ENCODE assay signal across 9 cellular contexts in genomic region chr9:121735792-121736130, GRCh38.
DNase-seq lines count a peak whose midpoint lies in the region; ATAC-seq and TF ChIP-seq lines count a peak whose summit lies in the region.
"Had no signal": no experiment of that assay in that cellular context is flagged by ENCODE, and none has a peak within 500 bp of the region (broad histone marks: within the 10 kb centered on the region; RNA-seq: fewer than 3 reads in every experiment).

No MANE protein-coding gene starts in this region.

- intact Hi-C loops in colonic mucosa (cut with DNase I) (no loop called here), gastrocnemius medialis (cut with DNase I; ENCODE audit: low total_unique reads) (loop anchor here (5.0 kb wide), 1 partner anchor 448 kb away; no protein-coding TSS in a partner anchor)

- H3K36me3 ChIP-seq in GM23338 (ENCODE audit: insufficient read depth) = no peaks in the 10 kb centered on the region
- no peaks in the 10 kb centered on the region for H3K36me3 ChIP-seq in colonic mucosa
- no peaks in the 10 kb centered on the region for H3K36me3 ChIP-seq in gastrocnemius medialis

- H3K4me1 Mint-ChIP-seq in GM23338 = peaks cover 70% of the 10 kb centered on the region
- H3K4me1 Mint-ChIP-seq in activated CD8-positive, alpha-beta T cell treated with anti-CD3 and anti-CD28 coated beads, Interleukin-2, amount 10 ng/mL, durations not matched to agents 7 days and 5 days (ENCODE audit: low read depth) = peaks cover 30% of the 10 kb centered on the region

- H3K27ac ChIP-seq in GM23338 (ENCODE audit: low read depth) = no peak overlapping the region
- peak overlapping the region; percentile 95 for H3K27ac ChIP-seq in colonic mucosa
- peak overlapping the region; percentile 91 to 98 (median 94) for H3K27ac ChIP-seq in gastrocnemius medialis

- H3F3A ChIP-seq in GM23338 (replicated peaks; ENCODE audit: low read depth) = peaks cover 7% of the 10 kb centered on the region

- peaks cover 21% of the 10 kb centered on the region for H4K20me1 ChIP-seq in GM23338 (replicated peaks; ENCODE audit: insufficient read depth)

- peaks cover 48% of the 10 kb centered on the region for H3K79me2 ChIP-seq in GM23338 (replicated peaks; ENCODE audit: insufficient read depth)

- TF ChIP-seq CTCF in GM23338 (conservative IDR thresholded peaks at IDR 0.05; ENCODE audit: low read depth in 2 of 2) (no peak), colonic mucosa (IDR thresholded peaks at IDR 0.05) (no peak), gastrocnemius medialis (IDR thresholded peaks at IDR 0.05 in 4 of 5, conservative IDR thresholded peaks at IDR 0.05 in 1 of 5) (no peak)

- H3K4me3 ChIP-seq in GM23338 (peak overlapping the region; percentile 79), colonic mucosa (peak overlapping the region; percentile 44), gastrocnemius medialis (peak overlapping the region; percentile 44 to 54 (median 48))

- H3K27me3 ChIP-seq in GM23338 (ENCODE audit: insufficient read depth) (0 out of 2 replicates have a peak, but pooled peaks cover 8% of the 10 kb centered on the region), colonic mucosa (no peaks in the 10 kb centered on the region), gastrocnemius medialis (no peaks in the 10 kb centered on the region)

- in situ Hi-C loops in gastrocnemius medialis (cut with MboI; ENCODE audit: low sequenced_read_pairs in 4 of 4) = no loop called here

- peaks cover 24% of the 10 kb centered on the region for H3K27me3 Mint-ChIP-seq in GM23338 (ENCODE audit: insufficient read depth, low read depth, poor library complexity)
- peaks cover 36% of the 10 kb centered on the region for H3K27me3 Mint-ChIP-seq in activated CD8-positive, alpha-beta T cell treated with anti-CD3 and anti-CD28 coated beads, Interleukin-2, amount 10 ng/mL, durations not matched to agents 7 days and 5 days (ENCODE audit: low read depth)

- no peak overlapping the region for H3K27ac Mint-ChIP-seq in GM23338
- no peak overlapping the region for H3K27ac Mint-ChIP-seq in activated CD8-positive, alpha-beta T cell treated with anti-CD3 and anti-CD28 coated beads, Interleukin-2, amount 10 ng/mL, durations not matched to agents 7 days and 5 days

- no peaks in the 10 kb centered on the region for H3K36me3 Mint-ChIP-seq in GM23338 (ENCODE audit: low read depth)
- H3K36me3 Mint-ChIP-seq in activated CD8-positive, alpha-beta T cell treated with anti-CD3 and anti-CD28 coated beads, Interleukin-2, amount 10 ng/mL, durations not matched to agents 7 days and 5 days (ENCODE audit: low read depth) = no peaks in the 10 kb centered on the region

- peak overlapping the region; percentile 79 to 92 for H3K9ac ChIP-seq in colonic mucosa (ENCODE audit: low read depth in 2 of 2, low read length in 2 of 2)

- CTCF ChIA-PET in activated CD8-positive, alpha-beta T cell treated with anti-CD3 and anti-CD28 coated beads, Interleukin-2, amount 10 ng/mL, durations not matched to agents 7 days and 5 days (lab: Charles Lee) = interaction anchor here (1.0 to 1.8 kb wide), 4 partner anchors 9 to 48 kb away, joined by 3 to 10 read pairs (median 6); no protein-coding TSS in a partner anchor

- H3K4me3 Mint-ChIP-seq in GM23338 = peak overlapping the region; percentile 74
- H3K4me3 Mint-ChIP-seq in activated CD8-positive, alpha-beta T cell treated with anti-CD3 and anti-CD28 coated beads, Interleukin-2, amount 10 ng/mL, durations not matched to agents 7 days and 5 days = no peak overlapping the region

- H2AFZ ChIP-seq in GM23338 = no peak overlapping the region

- peak; percentile 8 for ATAC-seq in GM23338
- ATAC-seq in gastrocnemius medialis = no peak
- no peak for ATAC-seq in HG02885 (IDR thresholded peaks at IDR 0.05; ENCODE audit: poor library complexity, unreplicated experiment)
- ATAC-seq in GM19463 (IDR thresholded peaks at IDR 0.05; ENCODE audit: unreplicated experiment) = no peak
- ATAC-seq in activated CD8-positive, alpha-beta T cell treated with anti-CD3 and anti-CD28 coated beads, Interleukin-2, amount 10 ng/mL, durations not matched to agents 7 days and 5 days = no peak
- ATAC-seq in HG03159 (IDR thresholded peaks at IDR 0.05; ENCODE audit: unreplicated experiment) = no peak

- TF ChIP-seq POLR2A in gastrocnemius medialis (IDR thresholded peaks at IDR 0.05) = no peak

- H3K9me2 ChIP-seq in GM23338 (ENCODE audit: insufficient read depth) = no peaks in the 10 kb centered on the region

- H3K4me2 ChIP-seq in GM23338 = peak overlapping the region; percentile 83

- H3K9me3 ChIP-seq in colonic mucosa = no peaks in the 10 kb centered on the region
- no peaks in the 10 kb centered on the region for H3K9me3 ChIP-seq in gastrocnemius medialis

- no peaks in the 10 kb centered on the region for H3K9me3 Mint-ChIP-seq in GM23338
- H3K9me3 Mint-ChIP-seq in activated CD8-positive, alpha-beta T cell treated with anti-CD3 and anti-CD28 coated beads, Interleukin-2, amount 10 ng/mL, durations not matched to agents 7 days and 5 days (ENCODE audit: insufficient read depth) = no peaks in the 10 kb centered on the region

- H3K4me1 ChIP-seq in GM23338 (ENCODE audit: insufficient read depth) = peaks cover 42% of the 10 kb centered on the region
- peaks cover 17% of the 10 kb centered on the region for H3K4me1 ChIP-seq in colonic mucosa
- H3K4me1 ChIP-seq in gastrocnemius medialis = peaks cover 80 to 95% of the 10 kb centered on the region in 2 donors

- peak; percentile 45 for DNase-seq in GM23338 (ENCODE audit: low spot score)
- no peak for DNase-seq in colonic mucosa
- peak; percentile 73 for DNase-seq in islet precursor cell
- no peak for DNase-seq in gastrocnemius medialis
- DNase-seq in activated CD8-positive, alpha-beta T cell treated with anti-CD3 and anti-CD28 coated beads, Interleukin-2, amount 10 ng/mL, durations not matched to agents 7 days and 5 days = no peak
- DNase-seq: DMS153 had no signal

- POLR2A ChIA-PET in activated CD8-positive, alpha-beta T cell treated with anti-CD3 and anti-CD28 coated beads, Interleukin-2, amount 10 ng/mL, durations not matched to agents 7 days and 5 days (lab: Charles Lee) = no interaction called here

TF ChIP-seq in GM23338, 12 proteins besides CTCF, POLR2A, EP300 and RAD21:
- TF ChIP-seq EZH2phosphoT487 (IDR thresholded peaks at IDR 0.05; ENCODE audit: unreplicated experiment) = no peak
- TF ChIP-seq JUNB (IDR thresholded peaks at IDR 0.05; ENCODE audit: unreplicated experiment) = no peak
- no peak for TF ChIP-seq POLR2AphosphoS5 (IDR thresholded peaks at IDR 0.05; ENCODE audit: low read depth)
- no peak for TF ChIP-seq NANOG (IDR thresholded peaks at IDR 0.05; ENCODE audit: borderline replicate concordance)
- no peak for TF ChIP-seq ZNF331 (CRISPR knock-in tag; IDR thresholded peaks at IDR 0.05; ENCODE audit: low read depth)
- no peak for TF ChIP-seq ZNF114 (CRISPR knock-in tag; IDR thresholded peaks at IDR 0.05)
- TF ChIP-seq REST (IDR thresholded peaks at IDR 0.05; ENCODE audit: unreplicated experiment) = no peak
- no peak for TF ChIP-seq EZH2 (IDR thresholded peaks at IDR 0.05; ENCODE audit: low read depth, unreplicated experiment)

Comparison
In these comparisons a context has a peak if more than half of its experiments do, and no peak if none do; other contexts are left out.
1. DNase-seq: peak in GM23338 (single experiment) and islet precursor cell (single experiment); none in colonic mucosa (single experiment), gastrocnemius medialis (0 of 2) and activated CD8-positive, alpha-beta T cell treated with anti-CD3 and anti-CD28 coated beads, Interleukin-2, amount 10 ng/mL, durations not matched to agents 7 days and 5 days (single experiment).
2. Peak in every context shown above with its lines, with median percentiles within 50 percentile points of each other: H3K4me3 ChIP-seq.